In the genomic region with DNA sequence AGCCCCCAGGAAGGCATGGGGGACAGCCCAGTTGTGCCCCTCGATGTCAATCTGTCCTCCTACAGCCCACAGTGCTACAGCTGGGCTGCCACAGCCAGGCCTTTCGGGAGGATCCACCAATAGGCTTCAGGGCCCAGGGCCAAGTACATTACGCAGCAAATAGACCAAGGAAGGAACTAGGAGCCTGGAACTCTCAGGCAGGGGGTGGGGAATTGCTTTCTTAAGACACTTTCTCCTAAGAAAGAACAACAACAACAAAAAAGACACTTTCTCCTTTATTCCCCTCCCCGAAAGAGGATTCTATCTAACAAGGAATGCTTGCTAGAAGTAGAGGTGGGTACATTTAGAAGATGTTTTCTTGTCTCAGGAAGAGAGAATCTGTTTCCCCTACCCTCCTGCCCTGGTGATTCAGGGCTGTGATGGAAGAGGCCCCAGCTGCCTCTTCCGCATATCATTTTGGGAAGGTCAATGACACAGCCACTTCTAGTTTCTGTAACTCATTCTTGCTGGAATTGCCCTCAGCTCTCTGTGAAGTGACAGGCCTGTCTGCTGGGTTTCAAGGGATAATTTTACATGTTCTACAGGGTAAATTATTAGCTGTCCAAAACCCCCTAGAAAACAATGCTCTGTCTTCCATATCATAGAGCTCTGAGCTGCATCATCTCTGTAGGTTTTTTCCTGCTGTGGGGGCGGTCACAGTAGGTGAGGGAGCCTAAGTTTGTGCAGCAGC, we compare ENCODE assay signal across 8 cellular contexts. TPM values are rescaled to one million over a fixed set of nuclear protein-coding genes. Genes with fewer than 3 reads are reported as not detected.
DNase-seq lines count a peak whose midpoint lies in the region; ATAC-seq and TF ChIP-seq lines count a peak whose summit lies in the region.

No MANE protein-coding gene starts in this region.

- H3K4me3 Mint-ChIP-seq in activated CD8-positive, alpha-beta T cell treated with anti-CD3 and anti-CD28 coated beads for 36 hours: peak overlapping the region; percentile 34
- no peak overlapping the region for H3K4me3 Mint-ChIP-seq in activated CD8-positive, alpha-beta T cell treated with anti-CD3 and anti-CD28 coated beads, Interleukin-2, amount 10 ng/mL, durations not matched to agents 7 days and 5 days
- peak overlapping the region; percentile 62 for H3K4me3 Mint-ChIP-seq in activated naive CD8-positive, alpha-beta T cell treated with anti-CD3 and anti-CD28 coated beads, Interleukin-2, amount 50 U/mL, for 24 hours

- H3K27ac ChIP-seq in right cardiac atrium (ENCODE audit: low read length): peak overlapping the region; percentile 90

- H3K4me1 ChIP-seq in right cardiac atrium (ENCODE audit: control insufficient read depth, insufficient read depth, low read length): peaks cover 51% of the 10 kb centered on the region
- H3K4me1 ChIP-seq in skeletal muscle satellite cell (ENCODE audit: control insufficient read depth, insufficient read depth, low read length): peaks cover 89% of the 10 kb centered on the region

- WGBS in right cardiac atrium: 17% methylated on average over 6 of the region's 6 CpGs

- intact Hi-C loops in activated CD8-positive, alpha-beta T cell treated with anti-CD3 and anti-CD28 coated beads for 36 hours (cut with micrococcal nuclease): no loop called here
- intact Hi-C loops in right cardiac atrium (cut with DNase I): no loop called here

- peak; percentile 2 for ATAC-seq in activated CD8-positive, alpha-beta T cell treated with anti-CD3 and anti-CD28 coated beads for 36 hours
- ATAC-seq in activated CD8-positive, alpha-beta T cell treated with anti-CD3 and anti-CD28 coated beads, Interleukin-2, amount 10 ng/mL, durations not matched to agents 7 days and 5 days: no peak
- ATAC-seq in activated naive CD8-positive, alpha-beta T cell treated with anti-CD3 and anti-CD28 coated beads, Interleukin-2, amount 50 U/mL, for 24 hours: peak; percentile 45
- ATAC-seq in right cardiac atrium (peak; percentile 35 to 43), GM19452 (IDR thresholded peaks at IDR 0.05; ENCODE audit: unreplicated experiment) (no peak)

- no peaks in the 10 kb centered on the region for H3K9me3 ChIP-seq in right cardiac atrium (ENCODE audit: control insufficient read depth, low read length)
- H3K9me3 ChIP-seq in skeletal muscle satellite cell (replicated peaks; ENCODE audit: low read length): no peaks in the 10 kb centered on the region

- peaks cover 61% of the 10 kb centered on the region for H3K4me1 Mint-ChIP-seq in activated CD8-positive, alpha-beta T cell treated with anti-CD3 and anti-CD28 coated beads for 36 hours (ENCODE audit: low read depth)
- H3K4me1 Mint-ChIP-seq in activated CD8-positive, alpha-beta T cell treated with anti-CD3 and anti-CD28 coated beads, Interleukin-2, amount 10 ng/mL, durations not matched to agents 7 days and 5 days (ENCODE audit: low read depth): peaks cover 54% of the 10 kb centered on the region
- H3K4me1 Mint-ChIP-seq in activated naive CD8-positive, alpha-beta T cell treated with anti-CD3 and anti-CD28 coated beads, Interleukin-2, amount 50 U/mL, for 24 hours: peaks cover 77% of the 10 kb centered on the region

- CTCF ChIA-PET in activated CD8-positive, alpha-beta T cell treated with anti-CD3 and anti-CD28 coated beads for 36 hours (lab: Charles Lee): interaction anchor here (0.7 to 1.3 kb wide), 4 partner anchors 26 to 76 kb away, joined by 3 to 7 read pairs (median 4); no protein-coding TSS in a partner anchor
- CTCF ChIA-PET in activated CD8-positive, alpha-beta T cell treated with anti-CD3 and anti-CD28 coated beads, Interleukin-2, amount 10 ng/mL, durations not matched to agents 7 days and 5 days (lab: Charles Lee): interaction anchor here (1.0 to 2.9 kb wide), 7 partner anchors 12 to 164 kb away, joined by 3 to 25 read pairs (median 8); no protein-coding TSS in a partner anchor

- H3K9ac ChIP-seq in skeletal muscle satellite cell (ENCODE audit: low read depth, low read length): peak overlapping the region; percentile 88

- H3K27me3 ChIP-seq in right cardiac atrium (ENCODE audit: control insufficient read depth, insufficient read depth) (no peaks in the 10 kb centered on the region), skeletal muscle satellite cell (ENCODE audit: control insufficient read depth, insufficient read depth, low read length) (no peaks in the 10 kb centered on the region)

- H3K9me3 Mint-ChIP-seq in activated CD8-positive, alpha-beta T cell treated with anti-CD3 and anti-CD28 coated beads for 36 hours: no peaks in the 10 kb centered on the region
- H3K9me3 Mint-ChIP-seq in activated CD8-positive, alpha-beta T cell treated with anti-CD3 and anti-CD28 coated beads, Interleukin-2, amount 10 ng/mL, durations not matched to agents 7 days and 5 days (ENCODE audit: insufficient read depth): no peaks in the 10 kb centered on the region
- no peaks in the 10 kb centered on the region for H3K9me3 Mint-ChIP-seq in activated naive CD8-positive, alpha-beta T cell treated with anti-CD3 and anti-CD28 coated beads, Interleukin-2, amount 50 U/mL, for 24 hours

- no peak overlapping the region for H3K4me3 ChIP-seq in right cardiac atrium (ENCODE audit: low read length)
- H3K4me3 ChIP-seq in skeletal muscle satellite cell (ENCODE audit: low read length): peak overlapping the region; percentile 40

- peak overlapping the region; percentile 73 for H3K4me2 ChIP-seq in skeletal muscle satellite cell (ENCODE audit: low read length)

- H3K27ac Mint-ChIP-seq in activated CD8-positive, alpha-beta T cell treated with anti-CD3 and anti-CD28 coated beads for 36 hours: peak overlapping the region; percentile 91
- H3K27ac Mint-ChIP-seq in activated CD8-positive, alpha-beta T cell treated with anti-CD3 and anti-CD28 coated beads, Interleukin-2, amount 10 ng/mL, durations not matched to agents 7 days and 5 days: no peak overlapping the region
- H3K27ac Mint-ChIP-seq in activated naive CD8-positive, alpha-beta T cell treated with anti-CD3 and anti-CD28 coated beads, Interleukin-2, amount 50 U/mL, for 24 hours: peak overlapping the region; percentile 93

- TF ChIP-seq CTCF in activated CD8-positive, alpha-beta T cell treated with anti-CD3 and anti-CD28 coated beads for 36 hours (IDR thresholded peaks at IDR 0.05): no peak

- peak; percentile 52 for DNase-seq in activated CD8-positive, alpha-beta T cell treated with anti-CD3 and anti-CD28 coated beads for 36 hours
- DNase-seq in activated CD8-positive, alpha-beta T cell treated with anti-CD3 and anti-CD28 coated beads, Interleukin-2, amount 10 ng/mL, durations not matched to agents 7 days and 5 days: no peak
- DNase-seq in LHCN-M2 (ENCODE audit: low read depth) (peak; percentile 88), right cardiac atrium (peak; percentile 90 to 96 (median 92)), ureter (ENCODE audit: low spot score) (no peak)
- DNase-seq in activated naive CD8-positive, alpha-beta T cell treated with anti-CD3 and anti-CD28 coated beads, Interleukin-2, amount 50 U/mL, for 24 hours: no peak

- POLR2A ChIA-PET in activated CD8-positive, alpha-beta T cell treated with anti-CD3 and anti-CD28 coated beads for 36 hours (lab: Charles Lee): interaction anchor here (0.9 to 36.2 kb wide), 4 partner anchors 10 to 72 kb away, joined by 4 to 4842 read pairs (median 218); a partner anchor contains a TSS
- POLR2A ChIA-PET in activated CD8-positive, alpha-beta T cell treated with anti-CD3 and anti-CD28 coated beads, Interleukin-2, amount 10 ng/mL, durations not matched to agents 7 days and 5 days (lab: Charles Lee): interaction anchor here (1.0 to 22.4 kb wide), 4 partner anchors 11 to 72 kb away, joined by 3 to 4167 read pairs (median 620); a partner anchor contains a TSS

- H3K27me3 Mint-ChIP-seq in activated CD8-positive, alpha-beta T cell treated with anti-CD3 and anti-CD28 coated beads for 36 hours: no peaks in the 10 kb centered on the region
- no peaks in the 10 kb centered on the region for H3K27me3 Mint-ChIP-seq in activated CD8-positive, alpha-beta T cell treated with anti-CD3 and anti-CD28 coated beads, Interleukin-2, amount 10 ng/mL, durations not matched to agents 7 days and 5 days (ENCODE audit: low read depth)
- no peaks in the 10 kb centered on the region for H3K27me3 Mint-ChIP-seq in activated naive CD8-positive, alpha-beta T cell treated with anti-CD3 and anti-CD28 coated beads, Interleukin-2, amount 50 U/mL, for 24 hours

- H3K36me3 Mint-ChIP-seq in activated CD8-positive, alpha-beta T cell treated with anti-CD3 and anti-CD28 coated beads for 36 hours (ENCODE audit: low read depth): peaks cover 1% of the 10 kb centered on the region
- H3K36me3 Mint-ChIP-seq in activated CD8-positive, alpha-beta T cell treated with anti-CD3 and anti-CD28 coated beads, Interleukin-2, amount 10 ng/mL, durations not matched to agents 7 days and 5 days (ENCODE audit: low read depth): no peaks in the 10 kb centered on the region
- H3K36me3 Mint-ChIP-seq in activated naive CD8-positive, alpha-beta T cell treated with anti-CD3 and anti-CD28 coated beads, Interleukin-2, amount 50 U/mL, for 24 hours (ENCODE audit: low read depth): peaks cover 1% of the 10 kb centered on the region

- no peaks in the 10 kb centered on the region for H3K36me3 ChIP-seq in skeletal muscle satellite cell (ENCODE audit: insufficient read depth, low read length)

RNA-seq across cellular contexts. Expression of a gene that starts 6.0 kb away (rescaled TPM):
- total RNA-seq in activated CD8-positive, alpha-beta T cell treated with anti-CD3 and anti-CD28 coated beads for 36 hours: 1,000 to 10,000 TPM; 3,856 to 3,869 TPM
- total RNA-seq in activated CD8-positive, alpha-beta T cell treated with anti-CD3 and anti-CD28 coated beads, Interleukin-2, amount 10 ng/mL, durations not matched to agents 7 days and 5 days: 1,000 to 10,000 TPM; 3,822 to 4,094 TPM
- 1,575 and 2,461 TPM in 2 replicates for total RNA-seq in LHCN-M2 (2014; rRNA removed)
- polyA plus RNA-seq in LHCN-M2 (2012): 343 TPM
- total RNA-seq in right cardiac atrium: 1,000 to 10,000 TPM; 3,773 to 5,353 (median 5,000) TPM
- polyA plus RNA-seq in right cardiac atrium: 1,948 TPM
- 6,738 and 7,377 TPM in 2 replicates for total RNA-seq in skeletal muscle satellite cell (2012; rRNA removed)
- 19,443 TPM for total RNA-seq in ureter

RNA-seq across cellular contexts. Expression of a gene that starts 32.1 kb away (rescaled TPM):
- 10 to 100 TPM; 71.5 to 76.8 TPM for total RNA-seq in activated CD8-positive, alpha-beta T cell treated with anti-CD3 and anti-CD28 coated beads for 36 hours
- total RNA-seq in activated CD8-positive, alpha-beta T cell treated with anti-CD3 and anti-CD28 coated beads, Interleukin-2, amount 10 ng/mL, durations not matched to agents 7 days and 5 days: 10 to 100 TPM; 68.0 to 69.5 TPM
- total RNA-seq in LHCN-M2 (2014; rRNA removed) (104 and 113 TPM in 2 replicates), right cardiac atrium (10 to 100 TPM; 59.9 to 65.2 (median 62.8) TPM), ureter (62.9 TPM)
- 81.2 TPM for polyA plus RNA-seq in LHCN-M2 (2012)
- polyA plus RNA-seq in right cardiac atrium: 56.6 TPM
- 92.8 and 102 TPM in 2 replicates for total RNA-seq in skeletal muscle satellite cell (2012; rRNA removed)

Comparison
In these comparisons a context has a peak if more than half of its experiments do, and no peak if none do; other contexts are left out.
1. ATAC-seq: peak in activated CD8-positive, alpha-beta T cell treated with anti-CD3 and anti-CD28 coated beads for 36 hours (single experiment), activated naive CD8-positive, alpha-beta T cell treated with anti-CD3 and anti-CD28 coated beads, Interleukin-2, amount 50 U/mL, for 24 hours (single experiment) and right cardiac atrium (2 of 2); none in activated CD8-positive, alpha-beta T cell treated with anti-CD3 and anti-CD28 coated beads, Interleukin-2, amount 10 ng/mL, durations not matched to agents 7 days and 5 days (single experiment) and GM19452 (single experiment).
2. DNase-seq: peak in activated CD8-positive, alpha-beta T cell treated with anti-CD3 and anti-CD28 coated beads for 36 hours (single experiment), LHCN-M2 (single experiment) and right cardiac atrium (3 of 3); none in activated CD8-positive, alpha-beta T cell treated with anti-CD3 and anti-CD28 coated beads, Interleukin-2, amount 10 ng/mL, durations not matched to agents 7 days and 5 days (single experiment), activated naive CD8-positive, alpha-beta T cell treated with anti-CD3 and anti-CD28 coated beads, Interleukin-2, amount 50 U/mL, for 24 hours (single experiment) and ureter (single experiment).